In genomic region chr19:15081911-15082310, GRCh38 we compare ENCODE assay signal across 42 cellular contexts. TPM values are rescaled to one million over a fixed set of nuclear protein-coding genes. Genes with fewer than 3 reads are reported as not detected.
"Had no signal": no experiment of that assay in that cellular context is flagged by ENCODE, and none has a peak within 500 bp of the region (broad histone marks: within the 10 kb centered on the region; RNA-seq: fewer than 3 reads in every experiment).

A gene with protein sequence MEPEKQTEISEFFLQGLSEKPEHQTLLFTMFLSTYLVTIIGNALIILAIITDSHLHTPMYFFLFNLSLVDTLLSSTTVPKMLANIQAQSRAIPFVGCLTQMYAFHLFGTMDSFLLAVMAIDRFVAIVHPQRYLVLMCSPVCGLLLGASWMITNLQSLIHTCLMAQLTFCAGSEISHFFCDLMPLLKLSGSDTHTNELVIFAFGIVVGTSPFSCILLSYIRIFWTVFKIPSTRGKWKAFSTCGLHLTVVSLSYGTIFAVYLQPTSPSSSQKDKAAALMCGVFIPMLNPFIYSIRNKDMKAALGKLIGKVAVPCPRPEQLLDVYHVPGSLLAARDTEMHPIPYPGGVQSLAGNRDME (plus strand): TSS chr19:15082211. CDS start chr19:15087066, 4,855 bp downstream.

- H3K27me3 ChIP-seq: ascending aorta, body of pancreas, brain microvascular endothelial cell, cardiac muscle cell had no signal

- H3K27ac ChIP-seq: adrenal gland, ascending aorta, body of pancreas, brain microvascular endothelial cell, breast epithelium, cardiac muscle cell had no signal

- H3K4me1 Mint-ChIP-seq: activated naive CD4-positive, alpha-beta T cell treated with anti-CD3 and anti-CD28 coated beads, Interleukin-2, amount 10 ng/mL, durations not matched to agents 7 days and 5 days; activated naive CD4-positive, alpha-beta T cell treated with anti-CD3 and anti-CD28 coated beads, Interleukin-2, amount 50 U/mL, for 24 hours; activated naive CD8-positive, alpha-beta T cell treated with anti-CD3 and anti-CD28 coated beads for 36 hours; activated naive CD8-positive, alpha-beta T cell treated with anti-CD3 and anti-CD28 coated beads, Interleukin-2, amount 10 ng/mL, durations not matched to agents 7 days and 5 days; activated naive CD8-positive, alpha-beta T cell treated with anti-CD3 and anti-CD28 coated beads, Interleukin-2, amount 50 U/mL, for 24 hours; activated T-helper 17 cell treated with anti-CD3 and anti-CD28 coated beads, Interleukin-2, amount 50 U/mL, for 72 hours; brain; central memory CD8-positive, alpha-beta T cell had no signal

- H3K36me3 Mint-ChIP-seq: activated naive CD4-positive, alpha-beta T cell treated with anti-CD3 and anti-CD28 coated beads, Interleukin-2, amount 10 ng/mL, durations not matched to agents 7 days and 5 days; activated naive CD4-positive, alpha-beta T cell treated with anti-CD3 and anti-CD28 coated beads, Interleukin-2, amount 50 U/mL, for 24 hours; activated naive CD4-positive, alpha-beta T cell treated with anti-CD3 and anti-CD28 coated beads, Interleukin-2, amount 50 U/mL, for 72 hours; activated naive CD8-positive, alpha-beta T cell; activated naive CD8-positive, alpha-beta T cell treated with anti-CD3 and anti-CD28 coated beads for 36 hours; activated naive CD8-positive, alpha-beta T cell treated with anti-CD3 and anti-CD28 coated beads, Interleukin-2, amount 10 ng/mL, durations not matched to agents 7 days and 5 days; brain had no signal

- ATAC-seq: activated naive CD4-positive, alpha-beta T cell treated with anti-CD3 and anti-CD28 coated beads, Interleukin-2, amount 50 U/mL, for 72 hours; activated naive CD8-positive, alpha-beta T cell treated with anti-CD3 and anti-CD28 coated beads, Interleukin-2, amount 50 U/mL, for 24 hours; activated T-cell treated with anti-CD3 and anti-CD28 coated beads, Interleukin-2, amount 50 U/mL, for 4 hours; activated T-cell treated with anti-CD3 and anti-CD28 coated beads, Interleukin-2, amount 50 U/mL, for 72 hours; activated T-helper 17 cell treated with anti-CD3 and anti-CD28 coated beads, Interleukin-2, amount 50 U/mL, for 72 hours; body of pancreas had no signal

- H3K27ac Mint-ChIP-seq: activated naive CD4-positive, alpha-beta T cell treated with anti-CD3 and anti-CD28 coated beads for 36 hours; activated naive CD4-positive, alpha-beta T cell treated with anti-CD3 and anti-CD28 coated beads, Interleukin-2, amount 10 ng/mL, durations not matched to agents 7 days and 5 days; activated naive CD4-positive, alpha-beta T cell treated with anti-CD3 and anti-CD28 coated beads, Interleukin-2, amount 50 U/mL, for 24 hours; activated naive CD4-positive, alpha-beta T cell treated with anti-CD3 and anti-CD28 coated beads, Interleukin-2, amount 50 U/mL, for 72 hours; activated naive CD8-positive, alpha-beta T cell; activated naive CD8-positive, alpha-beta T cell treated with anti-CD3 and anti-CD28 coated beads for 36 hours; activated naive CD8-positive, alpha-beta T cell treated with anti-CD3 and anti-CD28 coated beads, Interleukin-2, amount 10 ng/mL, durations not matched to agents 7 days and 5 days; activated naive CD8-positive, alpha-beta T cell treated with anti-CD3 and anti-CD28 coated beads, Interleukin-2, amount 50 U/mL, for 24 hours; activated T-cell treated with anti-CD3 and anti-CD28 coated beads, Interleukin-2, amount 50 U/mL, for 24 hours; activated T-cell treated with anti-CD3 and anti-CD28 coated beads, Interleukin-2, amount 50 U/mL, for 72 hours; activated T-helper 1 cell treated with anti-CD3 and anti-CD28 coated beads, Interleukin-12 subunit alpha, Interleukin-12 subunit beta, Interleukin-2, Interleukin-4 antibody, amounts not matched to agents 30 ng/mL and 10 ng/mL and 1 ng/mL, durations not matched to agents 14 hours and 24 hours and 36 hours; activated T-helper 17 cell treated with anti-CD3 and anti-CD28 coated beads, Interleukin-2, amount 50 U/mL, for 72 hours; brain had no signal

- H3K9me3 Mint-ChIP-seq: activated naive CD4-positive, alpha-beta T cell treated with anti-CD3 and anti-CD28 coated beads for 36 hours; activated naive CD4-positive, alpha-beta T cell treated with anti-CD3 and anti-CD28 coated beads, Interleukin-2, amount 10 ng/mL, durations not matched to agents 7 days and 5 days; activated naive CD4-positive, alpha-beta T cell treated with anti-CD3 and anti-CD28 coated beads, Interleukin-2, amount 50 U/mL, for 24 hours; activated naive CD4-positive, alpha-beta T cell treated with anti-CD3 and anti-CD28 coated beads, Interleukin-2, amount 50 U/mL, for 72 hours; activated naive CD8-positive, alpha-beta T cell treated with anti-CD3 and anti-CD28 coated beads for 36 hours; activated naive CD8-positive, alpha-beta T cell treated with anti-CD3 and anti-CD28 coated beads, Interleukin-2, amount 10 ng/mL, durations not matched to agents 7 days and 5 days; activated naive CD8-positive, alpha-beta T cell treated with anti-CD3 and anti-CD28 coated beads, Interleukin-2, amount 50 U/mL, for 24 hours; activated T-cell treated with anti-CD3 and anti-CD28 coated beads, Interleukin-2, amount 50 U/mL, for 24 hours; activated T-cell treated with anti-CD3 and anti-CD28 coated beads, Interleukin-2, amount 50 U/mL, for 4 hours; activated T-cell treated with anti-CD3 and anti-CD28 coated beads, Interleukin-2, amount 50 U/mL, for 72 hours; activated T-helper 1 cell treated with anti-CD3 and anti-CD28 coated beads, Interleukin-12 subunit alpha, Interleukin-12 subunit beta, Interleukin-2, Interleukin-4 antibody, amounts not matched to agents 30 ng/mL and 10 ng/mL and 1 ng/mL, durations not matched to agents 14 hours and 24 hours and 36 hours; activated T-helper 17 cell treated with anti-CD3 and anti-CD28 coated beads, Interleukin-2, amount 50 U/mL, for 72 hours; brain; central memory CD8-positive, alpha-beta T cell had no signal

- H3K4me3 ChIP-seq: adrenal gland, ascending aorta, body of pancreas, breast epithelium, cardiac muscle cell had no signal

- DNase-seq: activated effector memory CD4-positive, alpha-beta T cell treated with anti-CD3 and anti-CD28 coated beads, Interleukin-2, amount 50 U/mL, for 16 hours; activated effector memory CD4-positive, alpha-beta T cell treated with Interleukin-2 at 50 U/mL for 16 hours; activated gamma-delta T cell; activated gamma-delta T cell treated with Interleukin-2 at 50 U/mL for 16 hours; activated naive CD4-positive, alpha-beta T cell; activated naive CD4-positive, alpha-beta T cell treated with anti-CD3 and anti-CD28 coated beads for 36 hours; activated naive CD4-positive, alpha-beta T cell treated with anti-CD3 and anti-CD28 coated beads, Interleukin-2, amount 10 ng/mL, durations not matched to agents 7 days and 5 days; activated naive CD4-positive, alpha-beta T cell treated with anti-CD3 and anti-CD28 coated beads, Interleukin-2, amount 50 U/mL, for 16 hours; activated naive CD4-positive, alpha-beta T cell treated with Interleukin-2 at 50 U/mL for 16 hours; activated naive CD8-positive, alpha-beta T cell treated with anti-CD3 and anti-CD28 coated beads for 36 hours; activated naive CD8-positive, alpha-beta T cell treated with anti-CD3 and anti-CD28 coated beads, Interleukin-2, amount 10 ng/mL, durations not matched to agents 7 days and 5 days; activated naive CD8-positive, alpha-beta T cell treated with anti-CD3 and anti-CD28 coated beads, Interleukin-2, amount 50 U/mL, for 24 hours; activated T-cell treated with anti-CD3 and anti-CD28 coated beads, Interleukin-2, amount 50 U/mL, for 1 hour; activated T-cell treated with anti-CD3 and anti-CD28 coated beads, Interleukin-2, amount 50 U/mL, for 24 hours; activated T-cell treated with anti-CD3 and anti-CD28 coated beads, Interleukin-2, amount 50 U/mL, for 4 hours; activated T-cell treated with anti-CD3 and anti-CD28 coated beads, Interleukin-2, amount 50 U/mL, for 48 hours; activated T-cell treated with anti-CD3 and anti-CD28 coated beads, Interleukin-2, amount 50 U/mL, for 72 hours; adrenal gland; amniotic stem cell; amygdala; anterior cingulate cortex; aorta; body of pancreas; brain microvascular endothelial cell; caudate nucleus; central memory CD4-positive, alpha-beta T cell; cerebellar nuclear complex had no signal

- H3K4me1 ChIP-seq: adrenal gland, ascending aorta, body of pancreas, breast epithelium had no signal

- H3K36me3 ChIP-seq: adrenal gland, ascending aorta, brain microvascular endothelial cell, breast epithelium, cardiac muscle cell had no signal

- H3K4me3 Mint-ChIP-seq: activated naive CD4-positive, alpha-beta T cell treated with anti-CD3 and anti-CD28 coated beads for 36 hours; activated naive CD4-positive, alpha-beta T cell treated with anti-CD3 and anti-CD28 coated beads, Interleukin-2, amount 10 ng/mL, durations not matched to agents 7 days and 5 days; activated naive CD4-positive, alpha-beta T cell treated with anti-CD3 and anti-CD28 coated beads, Interleukin-2, amount 50 U/mL, for 24 hours; activated naive CD8-positive, alpha-beta T cell; activated naive CD8-positive, alpha-beta T cell treated with anti-CD3 and anti-CD28 coated beads for 36 hours; activated naive CD8-positive, alpha-beta T cell treated with anti-CD3 and anti-CD28 coated beads, Interleukin-2, amount 10 ng/mL, durations not matched to agents 7 days and 5 days; activated naive CD8-positive, alpha-beta T cell treated with anti-CD3 and anti-CD28 coated beads, Interleukin-2, amount 50 U/mL, for 24 hours; activated T-cell treated with anti-CD3 and anti-CD28 coated beads, Interleukin-2, amount 50 U/mL, for 24 hours; activated T-cell treated with anti-CD3 and anti-CD28 coated beads, Interleukin-2, amount 50 U/mL, for 4 hours; activated T-cell treated with anti-CD3 and anti-CD28 coated beads, Interleukin-2, amount 50 U/mL, for 72 hours; activated T-helper 1 cell treated with anti-CD3 and anti-CD28 coated beads, Interleukin-12 subunit alpha, Interleukin-12 subunit beta, Interleukin-2, Interleukin-4 antibody, amounts not matched to agents 30 ng/mL and 10 ng/mL and 1 ng/mL, durations not matched to agents 14 hours and 24 hours and 36 hours; activated T-helper 17 cell treated with anti-CD3 and anti-CD28 coated beads, Interleukin-2, amount 50 U/mL, for 72 hours; brain; central memory CD8-positive, alpha-beta T cell had no signal

- H3K9me3 ChIP-seq: adrenal gland, ascending aorta, body of pancreas, breast epithelium had no signal

RNA-seq across cellular contexts. Expression of the gene that starts here (rescaled TPM):
- total RNA-seq: activated naive CD4-positive, alpha-beta T cell treated with anti-CD3 and anti-CD28 coated beads for 36 hours; activated naive CD4-positive, alpha-beta T cell treated with anti-CD3 and anti-CD28 coated beads, Interleukin-2, amount 50 U/mL, for 72 hours; activated naive CD8-positive, alpha-beta T cell treated with anti-CD3 and anti-CD28 coated beads for 36 hours; activated naive CD8-positive, alpha-beta T cell treated with anti-CD3 and anti-CD28 coated beads, Interleukin-2, amount 10 ng/mL, durations not matched to agents 7 days and 5 days; activated T-cell treated with anti-CD3 and anti-CD28 coated beads, Interleukin-2, amount 50 U/mL, for 4 hours; activated T-cell treated with anti-CD3 and anti-CD28 coated beads, Interleukin-2, amount 50 U/mL, for 72 hours; activated T-helper 1 cell treated with anti-CD3 and anti-CD28 coated beads, Interleukin-12 subunit alpha, Interleukin-12 subunit beta, Interleukin-2, Interleukin-4 antibody, amounts not matched to agents 30 ng/mL and 10 ng/mL and 1 ng/mL, durations not matched to agents 14 hours and 24 hours and 36 hours; activated T-helper 17 cell treated with anti-CD3 and anti-CD28 coated beads, Interleukin-2, amount 50 U/mL, for 72 hours; adrenal gland; aorta; ascending aorta; astrocyte; body of pancreas; breast epithelium; bronchial epithelial cell; cardiac muscle cell; cardiac septum; cerebellum; chondrocyte had no signal
- polyA plus RNA-seq: adrenal gland, cardiac muscle cell had no signal
